2 cellular contexts compared by ENCODE assay signal in the genomic region with DNA sequence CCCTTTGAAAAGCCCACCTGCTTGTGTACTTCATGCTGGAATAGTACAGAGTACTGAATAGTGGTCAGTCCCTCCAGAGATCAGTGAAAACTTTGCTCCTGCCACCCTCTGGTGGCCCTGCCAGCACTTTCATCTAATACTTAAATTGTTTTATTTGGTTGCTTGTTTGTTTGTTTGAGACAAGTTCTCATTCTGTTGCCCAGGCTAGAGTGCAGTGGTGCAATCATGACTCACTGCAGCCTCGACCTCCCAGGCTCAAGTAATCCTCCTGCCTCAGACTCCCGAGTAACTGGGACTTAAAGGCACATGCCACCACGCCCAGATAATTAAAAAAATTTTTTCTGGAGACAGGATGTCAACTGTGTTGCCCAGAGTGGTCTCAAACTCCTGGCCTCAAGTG.
TF ChIP-seq lines count a peak whose summit lies in the region.

No MANE protein-coding gene starts in this region.

TF ChIP-seq in GM23338, 12 proteins besides CTCF, POLR2A, EP300 and RAD21 (continued from another document and continues in another):
- TF ChIP-seq, protein P1, sequence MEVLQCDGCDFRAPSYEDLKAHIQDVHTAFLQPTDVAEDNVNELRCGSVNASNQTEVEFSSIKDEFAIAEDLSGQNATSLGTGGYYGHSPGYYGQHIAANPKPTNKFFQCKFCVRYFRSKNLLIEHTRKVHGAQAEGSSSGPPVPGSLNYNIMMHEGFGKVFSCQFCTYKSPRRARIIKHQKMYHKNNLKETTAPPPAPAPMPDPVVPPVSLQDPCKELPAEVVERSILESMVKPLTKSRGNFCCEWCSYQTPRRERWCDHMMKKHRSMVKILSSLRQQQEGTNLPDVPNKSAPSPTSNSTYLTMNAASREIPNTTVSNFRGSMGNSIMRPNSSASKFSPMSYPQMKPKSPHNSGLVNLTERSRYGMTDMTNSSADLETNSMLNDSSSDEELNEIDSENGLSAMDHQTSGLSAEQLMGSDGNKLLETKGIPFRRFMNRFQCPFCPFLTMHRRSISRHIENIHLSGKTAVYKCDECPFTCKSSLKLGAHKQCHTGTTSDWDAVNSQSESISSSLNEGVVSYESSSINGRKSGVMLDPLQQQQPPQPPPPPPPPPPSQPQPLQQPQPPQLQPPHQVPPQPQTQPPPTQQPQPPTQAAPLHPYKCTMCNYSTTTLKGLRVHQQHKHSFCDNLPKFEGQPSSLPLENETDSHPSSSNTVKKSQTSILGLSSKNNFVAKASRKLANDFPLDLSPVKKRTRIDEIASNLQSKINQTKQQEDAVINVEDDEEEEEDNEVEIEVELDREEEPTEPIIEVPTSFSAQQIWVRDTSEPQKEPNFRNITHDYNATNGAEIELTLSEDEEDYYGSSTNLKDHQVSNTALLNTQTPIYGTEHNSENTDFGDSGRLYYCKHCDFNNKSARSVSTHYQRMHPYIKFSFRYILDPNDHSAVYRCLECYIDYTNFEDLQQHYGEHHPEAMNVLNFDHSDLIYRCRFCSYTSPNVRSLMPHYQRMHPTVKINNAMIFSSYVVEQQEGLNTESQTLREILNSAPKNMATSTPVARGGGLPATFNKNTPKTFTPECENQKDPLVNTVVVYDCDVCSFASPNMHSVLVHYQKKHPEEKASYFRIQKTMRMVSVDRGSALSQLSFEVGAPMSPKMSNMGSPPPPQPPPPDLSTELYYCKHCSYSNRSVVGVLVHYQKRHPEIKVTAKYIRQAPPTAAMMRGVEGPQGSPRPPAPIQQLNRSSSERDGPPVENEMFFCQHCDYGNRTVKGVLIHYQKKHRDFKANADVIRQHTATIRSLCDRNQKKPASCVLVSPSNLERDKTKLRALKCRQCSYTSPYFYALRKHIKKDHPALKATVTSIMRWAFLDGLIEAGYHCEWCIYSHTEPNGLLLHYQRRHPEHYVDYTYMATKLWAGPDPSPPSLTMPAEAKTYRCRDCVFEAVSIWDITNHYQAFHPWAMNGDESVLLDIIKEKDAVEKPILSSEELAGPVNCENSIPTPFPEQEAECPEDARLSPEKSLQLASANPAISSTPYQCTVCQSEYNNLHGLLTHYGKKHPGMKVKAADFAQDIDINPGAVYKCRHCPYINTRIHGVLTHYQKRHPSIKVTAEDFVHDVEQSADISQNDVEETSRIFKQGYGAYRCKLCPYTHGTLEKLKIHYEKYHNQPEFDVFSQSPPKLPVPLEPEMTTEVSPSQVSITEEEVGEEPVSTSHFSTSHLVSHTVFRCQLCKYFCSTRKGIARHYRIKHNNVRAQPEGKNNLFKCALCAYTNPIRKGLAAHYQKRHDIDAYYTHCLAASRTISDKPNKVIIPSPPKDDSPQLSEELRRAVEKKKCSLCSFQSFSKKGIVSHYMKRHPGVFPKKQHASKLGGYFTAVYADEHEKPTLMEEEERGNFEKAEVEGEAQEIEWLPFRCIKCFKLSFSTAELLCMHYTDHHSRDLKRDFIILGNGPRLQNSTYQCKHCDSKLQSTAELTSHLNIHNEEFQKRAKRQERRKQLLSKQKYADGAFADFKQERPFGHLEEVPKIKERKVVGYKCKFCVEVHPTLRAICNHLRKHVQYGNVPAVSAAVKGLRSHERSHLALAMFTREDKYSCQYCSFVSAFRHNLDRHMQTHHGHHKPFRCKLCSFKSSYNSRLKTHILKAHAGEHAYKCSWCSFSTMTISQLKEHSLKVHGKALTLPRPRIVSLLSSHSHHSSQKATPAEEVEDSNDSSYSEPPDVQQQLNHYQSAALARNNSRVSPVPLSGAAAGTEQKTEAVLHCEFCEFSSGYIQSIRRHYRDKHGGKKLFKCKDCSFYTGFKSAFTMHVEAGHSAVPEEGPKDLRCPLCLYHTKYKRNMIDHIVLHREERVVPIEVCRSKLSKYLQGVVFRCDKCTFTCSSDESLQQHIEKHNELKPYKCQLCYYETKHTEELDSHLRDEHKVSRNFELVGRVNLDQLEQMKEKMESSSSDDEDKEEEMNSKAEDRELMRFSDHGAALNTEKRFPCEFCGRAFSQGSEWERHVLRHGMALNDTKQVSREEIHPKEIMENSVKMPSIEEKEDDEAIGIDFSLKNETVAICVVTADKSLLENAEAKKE (CRISPR knock-in tag; IDR thresholded peaks at IDR 0.05): no peak
- no peak for TF ChIP-seq POLR2AphosphoS5 (IDR thresholded peaks at IDR 0.05; ENCODE audit: low read depth)
- TF ChIP-seq STAT1 (IDR thresholded peaks at IDR 0.05; ENCODE audit: unreplicated experiment): no peak
- TF ChIP-seq JUNB (IDR thresholded peaks at IDR 0.05; ENCODE audit: unreplicated experiment): no peak
- TF ChIP-seq, protein P2, sequence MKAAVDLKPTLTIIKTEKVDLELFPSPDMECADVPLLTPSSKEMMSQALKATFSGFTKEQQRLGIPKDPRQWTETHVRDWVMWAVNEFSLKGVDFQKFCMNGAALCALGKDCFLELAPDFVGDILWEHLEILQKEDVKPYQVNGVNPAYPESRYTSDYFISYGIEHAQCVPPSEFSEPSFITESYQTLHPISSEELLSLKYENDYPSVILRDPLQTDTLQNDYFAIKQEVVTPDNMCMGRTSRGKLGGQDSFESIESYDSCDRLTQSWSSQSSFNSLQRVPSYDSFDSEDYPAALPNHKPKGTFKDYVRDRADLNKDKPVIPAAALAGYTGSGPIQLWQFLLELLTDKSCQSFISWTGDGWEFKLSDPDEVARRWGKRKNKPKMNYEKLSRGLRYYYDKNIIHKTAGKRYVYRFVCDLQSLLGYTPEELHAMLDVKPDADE (IDR thresholded peaks at IDR 0.05): no peak
- no peak for TF ChIP-seq NANOG (IDR thresholded peaks at IDR 0.05; ENCODE audit: borderline replicate concordance)
- no peak for TF ChIP-seq ZNF331 (CRISPR knock-in tag; IDR thresholded peaks at IDR 0.05; ENCODE audit: low read depth)
- TF ChIP-seq EZH2phosphoT487 (IDR thresholded peaks at IDR 0.05; ENCODE audit: unreplicated experiment): no peak
- no peak for TF ChIP-seq ZNF114 (CRISPR knock-in tag; IDR thresholded peaks at IDR 0.05)
- TF ChIP-seq, protein P3, sequence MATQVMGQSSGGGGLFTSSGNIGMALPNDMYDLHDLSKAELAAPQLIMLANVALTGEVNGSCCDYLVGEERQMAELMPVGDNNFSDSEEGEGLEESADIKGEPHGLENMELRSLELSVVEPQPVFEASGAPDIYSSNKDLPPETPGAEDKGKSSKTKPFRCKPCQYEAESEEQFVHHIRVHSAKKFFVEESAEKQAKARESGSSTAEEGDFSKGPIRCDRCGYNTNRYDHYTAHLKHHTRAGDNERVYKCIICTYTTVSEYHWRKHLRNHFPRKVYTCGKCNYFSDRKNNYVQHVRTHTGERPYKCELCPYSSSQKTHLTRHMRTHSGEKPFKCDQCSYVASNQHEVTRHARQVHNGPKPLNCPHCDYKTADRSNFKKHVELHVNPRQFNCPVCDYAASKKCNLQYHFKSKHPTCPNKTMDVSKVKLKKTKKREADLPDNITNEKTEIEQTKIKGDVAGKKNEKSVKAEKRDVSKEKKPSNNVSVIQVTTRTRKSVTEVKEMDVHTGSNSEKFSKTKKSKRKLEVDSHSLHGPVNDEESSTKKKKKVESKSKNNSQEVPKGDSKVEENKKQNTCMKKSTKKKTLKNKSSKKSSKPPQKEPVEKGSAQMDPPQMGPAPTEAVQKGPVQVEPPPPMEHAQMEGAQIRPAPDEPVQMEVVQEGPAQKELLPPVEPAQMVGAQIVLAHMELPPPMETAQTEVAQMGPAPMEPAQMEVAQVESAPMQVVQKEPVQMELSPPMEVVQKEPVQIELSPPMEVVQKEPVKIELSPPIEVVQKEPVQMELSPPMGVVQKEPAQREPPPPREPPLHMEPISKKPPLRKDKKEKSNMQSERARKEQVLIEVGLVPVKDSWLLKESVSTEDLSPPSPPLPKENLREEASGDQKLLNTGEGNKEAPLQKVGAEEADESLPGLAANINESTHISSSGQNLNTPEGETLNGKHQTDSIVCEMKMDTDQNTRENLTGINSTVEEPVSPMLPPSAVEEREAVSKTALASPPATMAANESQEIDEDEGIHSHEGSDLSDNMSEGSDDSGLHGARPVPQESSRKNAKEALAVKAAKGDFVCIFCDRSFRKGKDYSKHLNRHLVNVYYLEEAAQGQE (IDR thresholded peaks at IDR 0.05; ENCODE audit: unreplicated experiment): no peak

TF ChIP-seq in SK-N-SH treated with all-trans-retinoic acid at 6 μM for 48 hours, 23 proteins besides CTCF, POLR2A, EP300 and RAD21 (continued from another document):
- TF ChIP-seq, protein P4, sequence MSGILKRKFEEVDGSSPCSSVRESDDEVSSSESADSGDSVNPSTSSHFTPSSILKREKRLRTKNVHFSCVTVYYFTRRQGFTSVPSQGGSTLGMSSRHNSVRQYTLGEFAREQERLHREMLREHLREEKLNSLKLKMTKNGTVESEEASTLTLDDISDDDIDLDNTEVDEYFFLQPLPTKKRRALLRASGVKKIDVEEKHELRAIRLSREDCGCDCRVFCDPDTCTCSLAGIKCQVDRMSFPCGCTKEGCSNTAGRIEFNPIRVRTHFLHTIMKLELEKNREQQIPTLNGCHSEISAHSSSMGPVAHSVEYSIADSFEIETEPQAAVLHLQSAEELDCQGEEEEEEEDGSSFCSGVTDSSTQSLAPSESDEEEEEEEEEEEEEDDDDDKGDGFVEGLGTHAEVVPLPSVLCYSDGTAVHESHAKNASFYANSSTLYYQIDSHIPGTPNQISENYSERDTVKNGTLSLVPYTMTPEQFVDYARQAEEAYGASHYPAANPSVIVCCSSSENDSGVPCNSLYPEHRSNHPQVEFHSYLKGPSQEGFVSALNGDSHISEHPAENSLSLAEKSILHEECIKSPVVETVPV (CRISPR knock-in tag; IDR thresholded peaks at IDR 0.05): no peak
- TF ChIP-seq ZFP3 (CRISPR knock-in tag; IDR thresholded peaks at IDR 0.05) (no peak), ISL1 (CRISPR knock-in tag; IDR thresholded peaks at IDR 0.05) (no peak), CSDC2 (CRISPR knock-in tag; IDR thresholded peaks at IDR 0.05) (no peak), TOX (CRISPR knock-in tag; IDR thresholded peaks at IDR 0.05; ENCODE audit: borderline replicate concordance) (no peak)
